In the genomic region with DNA sequence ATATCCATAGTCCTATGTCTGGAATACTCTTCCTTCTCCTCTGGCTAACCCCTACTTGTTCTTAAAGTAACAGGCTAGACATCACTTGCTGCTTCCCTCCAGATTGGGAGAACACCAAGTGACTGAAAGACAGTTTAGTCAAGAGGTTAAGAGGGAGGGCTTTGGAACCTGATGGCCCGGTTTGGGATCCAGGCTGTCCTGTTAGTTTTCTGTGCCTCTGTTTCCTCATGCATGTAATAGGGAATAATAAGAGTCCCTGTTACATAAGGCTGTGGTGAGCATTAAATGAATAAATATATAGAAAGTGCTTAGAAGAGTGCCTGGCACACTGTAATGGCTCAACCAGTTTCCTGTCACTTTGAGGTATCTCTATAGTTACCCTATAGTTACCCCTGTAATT, we compare ENCODE assay signal across 3 cellular contexts.
"Had no signal": no experiment of that assay in that cellular context is flagged by ENCODE, and none has a peak within 500 bp of the region (broad histone marks: within the 10 kb centered on the region; RNA-seq: fewer than 3 reads in every experiment).

No MANE protein-coding gene starts in this region.

- DNase-seq: GDM1, GF-D8 had no signal

- ATAC-seq: GM12878 had no signal

- H3K4me3 ChIP-seq: GM12878 had no signal
